ENCODE assay signal across 23 cellular contexts in the genomic region with DNA sequence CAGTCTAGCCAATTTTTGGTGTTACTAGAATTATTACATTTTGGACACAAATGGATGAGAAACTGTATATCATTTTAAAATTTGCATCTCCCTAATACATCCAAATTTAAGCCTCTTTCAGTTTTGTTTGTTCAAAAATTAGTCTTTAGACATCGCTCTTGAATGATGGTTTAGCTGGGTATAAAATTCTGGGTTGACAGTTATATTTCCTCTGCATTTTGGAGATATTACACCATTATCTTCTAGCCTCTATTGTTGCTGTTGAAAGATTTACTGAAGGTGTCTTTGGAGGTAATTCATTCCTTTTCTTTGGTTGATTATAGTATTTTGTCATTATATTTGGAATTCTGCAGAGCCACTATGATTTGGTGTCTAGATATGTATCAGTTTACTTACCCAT.
DNase-seq lines count a peak whose midpoint lies in the region; ATAC-seq and TF ChIP-seq lines count a peak whose summit lies in the region.
"Had no signal": no experiment of that assay in that cellular context is flagged by ENCODE, and none has a peak within 500 bp of the region (broad histone marks: within the 10 kb centered on the region; RNA-seq: fewer than 3 reads in every experiment).

No MANE protein-coding gene starts in this region.

- H3K36me3 ChIP-seq in HEK293 (ENCODE audit: control insufficient read depth in 2 of 2, insufficient read depth in 1 of 2, low read length in 2 of 2) (no peaks in the 10 kb centered on the region), Panc1 (ENCODE audit: control insufficient read depth, insufficient read depth, low read length) (no peaks in the 10 kb centered on the region)
- H3K36me3 ChIP-seq: BE2C, BLaER1 had no signal

- no peak overlapping the region for H3K27ac Mint-ChIP-seq in activated T-helper 17 cell treated with anti-CD3 and anti-CD28 coated beads, Interleukin-2, amount 50 U/mL, for 72 hours
- H3K27ac Mint-ChIP-seq: CD14-positive monocyte; CD4-positive, alpha-beta memory T cell; CD4-positive, CD25-positive, alpha-beta regulatory T cell; CD8-positive, alpha-beta memory T cell had no signal

- H3K27me3 Mint-ChIP-seq in activated T-helper 17 cell treated with anti-CD3 and anti-CD28 coated beads, Interleukin-2, amount 50 U/mL, for 72 hours = peaks cover 13% of the 10 kb centered on the region

- no peak for ATAC-seq in Panc1
- ATAC-seq in activated T-helper 17 cell treated with anti-CD3 and anti-CD28 coated beads, Interleukin-2, amount 50 U/mL, for 72 hours (replicated peaks) = no peak
- ATAC-seq: GM12878 had no signal

- H3K4me3 ChIP-seq in HEK293 (ENCODE audit: low read depth, low read length) (no peak overlapping the region), Panc1 (ENCODE audit: low read depth in 2 of 2, low read length in 2 of 2) (no peak overlapping the region)
- H3K4me3 ChIP-seq: BLaER1, GM12878 had no signal

- BruUV-seq in Panc1 (replicated peaks; lab: Mats Ljungman, UMichigan) = TSS peak; percentile 18

- intact Hi-C loops in Panc1 (cut with micrococcal nuclease; ENCODE audit: unreplicated experiment) = no loop called here

- H3K27ac ChIP-seq in HEK293 (ENCODE audit: extremely low read depth, low read depth, low read length) (no peak overlapping the region), Panc1 (ENCODE audit: low read length) (no peak overlapping the region), temporal lobe (ENCODE audit: low read depth, low read length) (peak overlapping the region; percentile 2)
- H3K27ac ChIP-seq: BLaER1 had no signal

- TF ChIP-seq CTCF in HEK293 (tag by site-specific recombination; IDR thresholded peaks at IDR 0.05) (no peak), Panc1 (IDR thresholded peaks at IDR 0.05) (no peak)

- H3K9me3 Mint-ChIP-seq in activated T-helper 17 cell treated with anti-CD3 and anti-CD28 coated beads, Interleukin-2, amount 50 U/mL, for 72 hours = peaks cover 12% of the 10 kb centered on the region

- no peak for DNase-seq in Panc1 (ENCODE audit: low read depth, low spot score)
- DNase-seq in amygdala (lab: John Stamatoyannopoulos, UW) = no peak
- DNase-seq: 8988T; ACHN; BE2C; C1 segment of cervical spinal cord; CD4-positive, alpha-beta memory T cell; CD4-positive, CD25-positive, alpha-beta regulatory T cell; CD8-positive, alpha-beta memory T cell; COR-L47; DMS 273 treated with DMSO at 0.1 percent for 48 hours; DMS153; DMS53; DMS79; DND-41; EL; GDM1 had no signal

- no peaks in the 10 kb centered on the region for H3K4me1 ChIP-seq in HEK293 (ENCODE audit: control insufficient read depth, insufficient read depth, low read length)
- H3K4me1 ChIP-seq in Panc1 (ENCODE audit: control insufficient read depth, insufficient read depth, low read length) = no peaks in the 10 kb centered on the region
- H3K4me1 ChIP-seq: BE2C had no signal

- no peak overlapping the region for H3K4me3 Mint-ChIP-seq in activated T-helper 17 cell treated with anti-CD3 and anti-CD28 coated beads, Interleukin-2, amount 50 U/mL, for 72 hours
- H3K4me3 Mint-ChIP-seq: CD14-positive monocyte; CD4-positive, alpha-beta memory T cell; CD4-positive, CD25-positive, alpha-beta regulatory T cell; CD8-positive, alpha-beta memory T cell had no signal

- in situ Hi-C loops in Panc1 (cut with HindIII; ENCODE audit: low pct_unique_long_range_greater_than_20kb, low sequenced_read_pairs) = no loop called here

- H3K9me3 ChIP-seq in HEK293 (ENCODE audit: control insufficient read depth, insufficient read depth, low read depth, low read length) (no peaks in the 10 kb centered on the region), Panc1 (ENCODE audit: control insufficient read depth, insufficient read depth, low read depth, low read length) (peaks cover 12% of the 10 kb centered on the region)
- H3K9me3 ChIP-seq: BE2C had no signal

- no peaks in the 10 kb centered on the region for H3K4me1 Mint-ChIP-seq in activated T-helper 17 cell treated with anti-CD3 and anti-CD28 coated beads, Interleukin-2, amount 50 U/mL, for 72 hours
- H3K4me1 Mint-ChIP-seq: CD14-positive monocyte; CD4-positive, CD25-positive, alpha-beta regulatory T cell; CD8-positive, alpha-beta memory T cell had no signal

- H3K27me3 ChIP-seq in Panc1 (ENCODE audit: control insufficient read depth, insufficient read depth, low read length) = no peaks in the 10 kb centered on the region
- H3K27me3 ChIP-seq: BE2C, BLaER1 had no signal

- CTCF ChIA-PET in HEK293 (lab: Yijun Ruan, JAX) = interaction anchor here (0.9 to 2.0 kb wide), 5 partner anchors 11 to 189 kb away, joined by 3 to 7 read pairs (median 3); no protein-coding TSS in a partner anchor
- CTCF ChIA-PET in Panc1 (lab: Charles Lee) = interaction anchor here (0.6 kb wide), 2 partner anchors 95 to 307 kb away, joined by 3 to 6 read pairs; no protein-coding TSS in a partner anchor

- H3K36me3 Mint-ChIP-seq in activated T-helper 17 cell treated with anti-CD3 and anti-CD28 coated beads, Interleukin-2, amount 50 U/mL, for 72 hours (ENCODE audit: low read depth) = no peaks in the 10 kb centered on the region
- H3K36me3 Mint-ChIP-seq: CD14-positive monocyte; CD4-positive, CD25-positive, alpha-beta regulatory T cell had no signal

- POLR2A ChIA-PET in HEK293 (lab: Yijun Ruan, JAX) (no interaction called here), Panc1 (lab: Charles Lee) (interaction anchor here (0.6 kb wide), 2 partner anchors 9 to 45 kb away, joined by 3 to 11 read pairs; no protein-coding TSS in a partner anchor)

TF ChIP-seq in HEK293, 187 proteins besides CTCF, POLR2A, EP300 and RAD21:
- TF ChIP-seq SETDB1 (IDR thresholded peaks at IDR 0.05; ENCODE audit: insufficient read length, low read length) (peak; percentile 74), IKZF3 (tag by site-specific recombination; IDR thresholded peaks at IDR 0.05) (no peak)
